In genomic region chr16:56860226-56861020, GRCh38 we compare ENCODE assay signal across 8 cellular contexts. TPM values are rescaled to one million over a fixed set of nuclear protein-coding genes. Genes with fewer than 3 reads are reported as not detected.
DNase-seq lines count a peak whose midpoint lies in the region; ATAC-seq and TF ChIP-seq lines count a peak whose summit lies in the region.

No MANE protein-coding gene starts in this region.

- H4K20me1 ChIP-seq in SU-DHL-6 (ENCODE audit: low read depth, low read length): no peaks in the 10 kb centered on the region

- H3K9me3 ChIP-seq in SU-DHL-6 (ENCODE audit: insufficient read depth, low read length) (no peaks in the 10 kb centered on the region), mesodermal cell (ENCODE audit: control insufficient read depth, low read length) (no peaks in the 10 kb centered on the region)

- H3K36me3 ChIP-seq in SU-DHL-6 (ENCODE audit: low read length): no peaks in the 10 kb centered on the region
- H3K36me3 ChIP-seq in mesodermal cell (ENCODE audit: control insufficient read depth, insufficient read depth, low read length): no peaks in the 10 kb centered on the region

- 93 to 96% methylated on average over 9 of the region's 9 CpGs for WGBS in mesodermal cell (ENCODE audit: insufficient coverage in 2 of 2), 2 experiments

- no peaks in the 10 kb centered on the region for H3K79me2 ChIP-seq in SU-DHL-6 (ENCODE audit: insufficient read depth, low read length)

- no peak for TF ChIP-seq CTCF in SU-DHL-6 (IDR thresholded peaks at IDR 0.05; ENCODE audit: insufficient read depth, low read length, poor library complexity, severe bottlenecking)

- ATAC-seq in GM18499 (IDR thresholded peaks at IDR 0.05; ENCODE audit: insufficient read depth, unreplicated experiment) (peak; percentile 48), HG02798 (IDR thresholded peaks at IDR 0.05; ENCODE audit: poor library complexity, unreplicated experiment) (peak; percentile 83)

- H2AFZ ChIP-seq in SU-DHL-6 (ENCODE audit: low read depth, low read length, severe bottlenecking): peak overlapping the region; percentile 31

- peaks cover 17% of the 10 kb centered on the region for H3K4me1 ChIP-seq in mesodermal cell (ENCODE audit: control insufficient read depth, insufficient read depth, low read length, poor library complexity, severe bottlenecking)

- H3K4me2 ChIP-seq in SU-DHL-6 (ENCODE audit: low read depth, low read length, poor library complexity, severe bottlenecking): peak overlapping the region; percentile 18

- H3K27ac ChIP-seq in SU-DHL-6 (ENCODE audit: low read depth, low read length) (no peak overlapping the region), mesodermal cell (ENCODE audit: low read depth, low read length, severe bottlenecking) (peak overlapping the region; percentile 29)

- H3K27me3 ChIP-seq in SU-DHL-6 (ENCODE audit: low read length): no peaks in the 10 kb centered on the region

- H3K9me2 ChIP-seq in SU-DHL-6 (replicated peaks; ENCODE audit: insufficient read depth, low read length): no peaks in the 10 kb centered on the region

- H3K9ac ChIP-seq in SU-DHL-6 (ENCODE audit: low read length): peak overlapping the region; percentile 4; the same call in 1 of the 2 replicates

- H3K4me3 ChIP-seq in SU-DHL-6 (ENCODE audit: insufficient read depth, low read length, poor library complexity, severe bottlenecking) (no peak overlapping the region), mesodermal cell (ENCODE audit: extremely low read depth, insufficient read depth, low read length, poor library complexity, severe bottlenecking) (no peak overlapping the region)

- POLR2A ChIA-PET in HEK293T (lab: Yijun Ruan, JAX): interaction anchor here (0.9 to 1.7 kb wide), 2 partner anchors 71 to 73 kb away, joined by 3 to 6 read pairs; partner anchors contain the start of gene HERPUD1

- CTCF ChIA-PET in HEK293T (lab: Yijun Ruan, JAX): no interaction called here

- DNase-seq in RKO (ENCODE audit: low spot score) (no peak), HEK293T (ENCODE audit: extremely low spot score) (no peak), NCI-H2196 (lab: John Stamatoyannopoulos, UW; ENCODE audit: unreplicated experiment) (no peak), NCI-H524 (lab: John Stamatoyannopoulos, UW) (no peak)

- no peaks in the 10 kb centered on the region for H3F3A ChIP-seq in SU-DHL-6 (ENCODE audit: insufficient read depth)

TF ChIP-seq in HEK293T, 16 proteins besides CTCF, POLR2A, EP300 and RAD21:
- TF ChIP-seq SUZ12 (IDR thresholded peaks at IDR 0.05): no peak
- TF ChIP-seq HDGF (IDR thresholded peaks at IDR 0.05; ENCODE audit: borderline replicate concordance): no peak
- TF ChIP-seq PKNOX1 (IDR thresholded peaks at IDR 0.05): no peak
- TF ChIP-seq NFRKB (IDR thresholded peaks at IDR 0.05): no peak
- no peak for TF ChIP-seq BHLHE40 (IDR thresholded peaks at IDR 0.05; ENCODE audit: borderline replicate concordance)
- no peak for TF ChIP-seq SP1 (IDR thresholded peaks at IDR 0.05)

RNA-seq across cellular contexts. Expression of gene SLC12A3, which starts 4.6 kb away (rescaled TPM):
- polyA plus RNA-seq in mesodermal cell (2013, experiment 1 of 2): not detected
- not detected for polyA plus RNA-seq in mesodermal cell (2013, experiment 2 of 2)
